In the genomic region with DNA sequence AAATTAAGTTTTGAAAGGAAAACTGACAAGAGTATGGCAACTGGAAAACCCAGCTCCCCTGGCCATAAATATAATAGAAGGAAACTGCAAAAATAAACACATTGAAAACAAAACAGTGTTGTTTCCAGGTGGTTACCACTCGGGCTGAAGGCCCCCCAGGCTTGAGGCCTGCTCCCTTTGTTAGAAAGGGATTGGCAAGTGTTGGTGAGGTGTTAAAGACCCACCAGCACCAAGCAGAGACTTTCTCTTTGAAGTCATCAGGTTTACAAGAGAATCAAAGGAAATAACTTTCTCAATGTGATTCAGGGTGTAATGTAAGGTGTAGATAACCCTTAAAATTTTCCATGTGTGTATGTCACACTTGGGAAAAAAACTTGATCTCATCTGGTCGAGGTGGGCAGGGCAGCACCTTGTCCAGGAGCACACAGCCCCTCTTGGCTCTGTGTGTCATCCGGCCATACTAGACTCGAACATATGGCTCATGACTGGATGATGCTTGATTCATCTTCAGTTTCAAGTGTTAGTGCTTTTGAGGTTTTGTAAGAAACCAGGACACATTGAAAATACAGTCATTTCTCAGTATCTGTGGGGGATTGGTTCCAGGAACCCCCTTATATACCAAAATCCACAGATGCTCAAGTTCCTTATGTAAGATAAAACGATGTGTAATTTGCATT, we compare ENCODE assay signal across 9 cellular contexts. TPM values are rescaled to one million over a fixed set of nuclear protein-coding genes. Genes with fewer than 3 reads are reported as not detected.
DNase-seq lines count a peak whose midpoint lies in the region; ATAC-seq, FAIRE-seq and TF ChIP-seq lines count a peak whose summit lies in the region.
"Had no signal": no experiment of that assay in that cellular context is flagged by ENCODE, and none has a peak within 500 bp of the region (broad histone marks: within the 10 kb centered on the region; RNA-seq: fewer than 3 reads in every experiment).

No MANE protein-coding gene starts in this region.

- peaks cover 15 to 25% of the 10 kb centered on the region in 2 donors for H3K36me3 Mint-ChIP-seq in activated naive CD4-positive, alpha-beta T cell treated with anti-CD3 and anti-CD28 coated beads, Interleukin-2, amount 50 U/mL, for 72 hours
- peaks cover 8% of the 10 kb centered on the region for H3K36me3 Mint-ChIP-seq in mesothelial cell of epicardium

- peaks cover 16 to 53% of the 10 kb centered on the region in 2 donors for H3K4me1 ChIP-seq in uterus

- H3K4me3 ChIP-seq in uterus = no peak overlapping the region

- FAIRE-seq in frontal cortex (lab: Jason Lieb, UNC) = no peak
- FAIRE-seq: TTC549 had no signal

- no peaks in the 10 kb centered on the region for H3K9me3 ChIP-seq in uterus

- no peak overlapping the region for H3K4me3 Mint-ChIP-seq in mesothelial cell of epicardium

- intact Hi-C loops in Right ventricle myocardium inferior (cut with DNase I) = no loop called here
- intact Hi-C loops in left cardiac atrium (cut with DNase I) = no loop called here
- intact Hi-C loops in uterus (cut with DNase I; ENCODE audit: low total_unique reads) = no loop called here

- H3K4me1 Mint-ChIP-seq in mesothelial cell of epicardium = peaks cover 93% of the 10 kb centered on the region

- no peak for ATAC-seq in Right ventricle myocardium inferior
- no peak for ATAC-seq in left cardiac atrium
- ATAC-seq in activated naive CD4-positive, alpha-beta T cell treated with anti-CD3 and anti-CD28 coated beads, Interleukin-2, amount 50 U/mL, for 72 hours = peak; percentile 81 to 89
- no peak for ATAC-seq in HG03196 (IDR thresholded peaks at IDR 0.05; ENCODE audit: unreplicated experiment)

- DNase-seq in Right ventricle myocardium inferior (ENCODE audit: missing footprints) (peak; percentile 11), left cardiac atrium (no peak), mesothelial cell of epicardium (ENCODE audit: low spot score in 2 of 2, unreplicated experiment in 2 of 2) (no peak), uterus (no peak), epidermal melanocyte (ENCODE audit: insufficient read length, low spot score) (no peak), frontal cortex (ENCODE audit: low spot score in 2 of 2) (no peak)
- peak in 1 of 2 donors; percentile 33 for DNase-seq in activated naive CD4-positive, alpha-beta T cell treated with anti-CD3 and anti-CD28 coated beads, Interleukin-2, amount 50 U/mL, for 72 hours (ENCODE audit: low spot score in 2 of 2)

- peak overlapping the region; percentile 93 to 94 for H3K27ac Mint-ChIP-seq in activated naive CD4-positive, alpha-beta T cell treated with anti-CD3 and anti-CD28 coated beads, Interleukin-2, amount 50 U/mL, for 72 hours
- H3K27ac Mint-ChIP-seq in mesothelial cell of epicardium = peak overlapping the region; percentile 100

- H3K9me3 Mint-ChIP-seq in activated naive CD4-positive, alpha-beta T cell treated with anti-CD3 and anti-CD28 coated beads, Interleukin-2, amount 50 U/mL, for 72 hours = no peaks in the 10 kb centered on the region
- no peaks in the 10 kb centered on the region for H3K9me3 Mint-ChIP-seq in mesothelial cell of epicardium

- H3K36me3 ChIP-seq in uterus = no peaks in the 10 kb centered on the region

- no peaks in the 10 kb centered on the region for H3K27me3 Mint-ChIP-seq in mesothelial cell of epicardium (ENCODE audit: low read depth)

- TF ChIP-seq CTCF in mesothelial cell of epicardium (IDR thresholded peaks at IDR 0.05; ENCODE audit: unreplicated experiment) = no peak
- no peak for TF ChIP-seq CTCF in uterus (IDR thresholded peaks at IDR 0.05)

- H3K27ac ChIP-seq in uterus = peak overlapping the region; percentile 98

- no peak for TF ChIP-seq POLR2A in uterus (IDR thresholded peaks at IDR 0.05)

- H3K27me3 ChIP-seq in uterus = no peaks in the 10 kb centered on the region

RNA-seq across cellular contexts. Expression of a gene that starts 7.8 kb away (rescaled TPM):
- 145 TPM for total RNA-seq in Right ventricle myocardium inferior
- total RNA-seq in left cardiac atrium = 100 to 1,000 TPM; 160 to 333 TPM
- total RNA-seq in activated naive CD4-positive, alpha-beta T cell treated with anti-CD3 and anti-CD28 coated beads, Interleukin-2, amount 50 U/mL, for 72 hours = 100 to 1,000 TPM; 181 to 204 TPM
- total RNA-seq in mesothelial cell of epicardium = 452 to 469 TPM (median 460 TPM) in 3 replicates
- 100 to 1,000 TPM; 259 to 844 (median 429) TPM for total RNA-seq in uterus
- total RNA-seq in frontal cortex = 50.1 TPM

RNA-seq across cellular contexts. Expression of a gene that starts 36.3 kb away (rescaled TPM):
- total RNA-seq in Right ventricle myocardium inferior (660 TPM), left cardiac atrium (100 to 1,000 TPM; 515 to 563 TPM), mesothelial cell of epicardium (198 to 213 TPM (median 201 TPM) in 3 replicates), uterus (100 to 1,000 TPM; 211 to 441 (median 246) TPM), frontal cortex (120 TPM)
- total RNA-seq in activated naive CD4-positive, alpha-beta T cell treated with anti-CD3 and anti-CD28 coated beads, Interleukin-2, amount 50 U/mL, for 72 hours = 100 to 1,000 TPM; 282 to 299 TPM

RNA-seq across cellular contexts. Expression of a gene that starts 37.5 kb away (rescaled TPM):
- total RNA-seq in Right ventricle myocardium inferior (3.1 TPM), left cardiac atrium (1 to 10 TPM; 3.1 TPM), mesothelial cell of epicardium (3.9 to 5.6 TPM (median 4.9 TPM) in 3 replicates), uterus (1 to 10 TPM in 2 of 4 donors, under 1 TPM in 1, not detected in 1; 0.55 to 4.5 (median 3.6) TPM), frontal cortex (1.2 TPM)
- 100 to 1,000 TPM; 225 to 247 TPM for total RNA-seq in activated naive CD4-positive, alpha-beta T cell treated with anti-CD3 and anti-CD28 coated beads, Interleukin-2, amount 50 U/mL, for 72 hours

Comparison
In these comparisons a context has a peak if more than half of its experiments do, and no peak if none do; other contexts are left out.
1. ATAC-seq: peak in activated naive CD4-positive, alpha-beta T cell treated with anti-CD3 and anti-CD28 coated beads, Interleukin-2, amount 50 U/mL, for 72 hours (2 of 2); none in Right ventricle myocardium inferior (single experiment), left cardiac atrium (0 of 2) and HG03196 (single experiment).
2. RNA of a gene that starts 37.5 kb away (total RNA-seq): 225 to 247 TPM in activated naive CD4-positive, alpha-beta T cell treated with anti-CD3 and anti-CD28 coated beads, Interleukin-2, amount 50 U/mL, for 72 hours; 3.9 to 5.6 TPM in mesothelial cell of epicardium, 0.55 to 4.5 TPM in uterus, 3.1 TPM in left cardiac atrium, 3.1 TPM in Right ventricle myocardium inferior (single experiment) and 1.2 TPM in frontal cortex (single experiment); every median in the first group is over 10 times any median in the second.